1 cellular context compared by ENCODE assay signal in the genomic region with DNA sequence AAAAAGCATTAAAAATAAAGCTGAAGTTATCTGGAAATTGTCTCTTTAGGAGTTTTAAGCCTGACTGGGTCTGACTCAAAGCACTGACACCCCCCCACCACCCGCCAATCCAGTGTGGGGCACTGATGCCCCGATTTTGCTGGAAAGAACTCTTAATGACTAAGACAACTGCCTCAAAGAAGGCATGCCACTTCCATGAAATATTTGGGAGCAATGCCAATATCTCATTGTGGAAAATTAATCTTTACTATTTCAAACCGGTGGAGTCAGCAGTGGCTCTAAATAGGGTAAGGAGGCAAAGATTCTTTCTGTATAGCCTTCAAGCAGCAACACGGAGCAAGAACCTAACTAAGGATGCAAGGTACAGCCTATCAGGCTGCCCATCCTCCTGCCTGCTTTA.
TF ChIP-seq lines count a peak whose summit lies in the region.

No MANE protein-coding gene starts in this region.

TF ChIP-seq in IMR-90, 13 proteins besides CTCF, POLR2A, EP300 and RAD21:
- TF ChIP-seq FOS (IDR thresholded peaks at IDR 0.05; ENCODE audit: low read depth, low read length) (no peak), MXI1 (IDR thresholded peaks at IDR 0.05; ENCODE audit: borderline replicate concordance, low read depth, low read length) (no peak), CHD1 (IDR thresholded peaks at IDR 0.05; ENCODE audit: low read depth, low read length) (no peak), RFX5 (IDR thresholded peaks at IDR 0.05; ENCODE audit: low read depth, low read length) (no peak), RCOR1 (IDR thresholded peaks at IDR 0.05; ENCODE audit: insufficient replicate concordance, low read length) (no peak), NFE2L2 (IDR thresholded peaks at IDR 0.05; ENCODE audit: low read depth, low read length) (no peak), BHLHE40 (IDR thresholded peaks at IDR 0.05; ENCODE audit: low read depth, low read length) (no peak), SMC3 (IDR thresholded peaks at IDR 0.05; ENCODE audit: low read depth, low read length) (no peak), USF2 (IDR thresholded peaks at IDR 0.05; ENCODE audit: low read depth, low read length) (no peak), MAFK (IDR thresholded peaks at IDR 0.05; ENCODE audit: low read depth, low read length) (no peak), MAZ (IDR thresholded peaks at IDR 0.05; ENCODE audit: borderline replicate concordance, low read depth, low read length) (no peak), CEBPB (IDR thresholded peaks at IDR 0.05; ENCODE audit: low read depth, low read length) (no peak)
- TF ChIP-seq, protein P1, sequence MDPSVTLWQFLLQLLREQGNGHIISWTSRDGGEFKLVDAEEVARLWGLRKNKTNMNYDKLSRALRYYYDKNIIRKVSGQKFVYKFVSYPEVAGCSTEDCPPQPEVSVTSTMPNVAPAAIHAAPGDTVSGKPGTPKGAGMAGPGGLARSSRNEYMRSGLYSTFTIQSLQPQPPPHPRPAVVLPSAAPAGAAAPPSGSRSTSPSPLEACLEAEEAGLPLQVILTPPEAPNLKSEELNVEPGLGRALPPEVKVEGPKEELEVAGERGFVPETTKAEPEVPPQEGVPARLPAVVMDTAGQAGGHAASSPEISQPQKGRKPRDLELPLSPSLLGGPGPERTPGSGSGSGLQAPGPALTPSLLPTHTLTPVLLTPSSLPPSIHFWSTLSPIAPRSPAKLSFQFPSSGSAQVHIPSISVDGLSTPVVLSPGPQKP (IDR thresholded peaks at IDR 0.05; ENCODE audit: borderline replicate concordance, low read depth, low read length): no peak
